1 cellular context compared by ENCODE assay signal in the genomic region with DNA sequence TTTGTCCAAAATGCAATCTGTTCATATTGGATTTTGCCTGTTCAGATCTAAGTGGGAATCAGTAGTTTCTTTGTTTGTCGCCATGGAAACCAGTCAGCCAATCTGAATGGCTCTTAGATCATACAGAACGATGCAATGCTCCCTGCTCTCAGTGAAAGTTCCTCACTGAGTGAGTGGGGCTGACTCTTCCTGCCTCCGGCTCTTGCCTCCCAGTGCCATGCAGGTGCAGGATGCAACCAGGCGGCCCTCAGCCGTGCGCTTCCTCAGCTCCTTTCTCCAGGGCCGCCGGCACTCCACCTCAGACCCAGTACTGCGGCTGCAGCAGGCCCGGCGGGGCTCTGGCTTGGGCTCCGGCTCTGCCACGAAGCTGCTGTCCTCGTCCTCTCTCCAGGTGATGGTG.
TF ChIP-seq lines count a peak whose summit lies in the region.

A gene with protein sequence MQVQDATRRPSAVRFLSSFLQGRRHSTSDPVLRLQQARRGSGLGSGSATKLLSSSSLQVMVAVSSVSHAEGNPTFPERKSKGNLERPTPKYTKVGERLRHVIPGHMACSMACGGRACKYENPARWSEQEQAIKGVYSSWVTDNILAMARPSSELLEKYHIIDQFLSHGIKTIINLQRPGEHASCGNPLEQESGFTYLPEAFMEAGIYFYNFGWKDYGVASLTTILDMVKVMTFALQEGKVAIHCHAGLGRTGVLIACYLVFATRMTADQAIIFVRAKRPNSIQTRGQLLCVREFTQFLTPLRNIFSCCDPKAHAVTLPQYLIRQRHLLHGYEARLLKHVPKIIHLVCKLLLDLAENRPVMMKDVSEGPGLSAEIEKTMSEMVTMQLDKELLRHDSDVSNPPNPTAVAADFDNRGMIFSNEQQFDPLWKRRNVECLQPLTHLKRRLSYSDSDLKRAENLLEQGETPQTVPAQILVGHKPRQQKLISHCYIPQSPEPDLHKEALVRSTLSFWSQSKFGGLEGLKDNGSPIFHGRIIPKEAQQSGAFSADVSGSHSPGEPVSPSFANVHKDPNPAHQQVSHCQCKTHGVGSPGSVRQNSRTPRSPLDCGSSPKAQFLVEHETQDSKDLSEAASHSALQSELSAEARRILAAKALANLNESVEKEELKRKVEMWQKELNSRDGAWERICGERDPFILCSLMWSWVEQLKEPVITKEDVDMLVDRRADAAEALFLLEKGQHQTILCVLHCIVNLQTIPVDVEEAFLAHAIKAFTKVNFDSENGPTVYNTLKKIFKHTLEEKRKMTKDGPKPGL (plus strand): TSS at position 151 of the 400 bp plus-strand sequence. CDS start 67 bp downstream, at position 218.

TF ChIP-seq in GM23338, 12 proteins besides CTCF, POLR2A, EP300 and RAD21 (continued from another document):
- TF ChIP-seq REST (IDR thresholded peaks at IDR 0.05; ENCODE audit: unreplicated experiment), result no peak
TF ChIP-seq in GM23338: peak in this region for 0.
